In genomic region chr2:118774458-118775133, GRCh38 we compare ENCODE assay signal across 9 cellular contexts.
DNase-seq lines count a peak whose midpoint lies in the region; ATAC-seq lines count a peak whose summit lies in the region.
"Had no signal": no experiment of that assay in that cellular context is flagged by ENCODE, and none has a peak within 500 bp of the region (broad histone marks: within the 10 kb centered on the region; RNA-seq: fewer than 3 reads in every experiment).

No MANE protein-coding gene starts in this region.

- WGBS in right cardiac atrium, result 1% methylated on average over 45 of the region's 45 CpGs

- no peak overlapping the region for H3K27ac ChIP-seq in right cardiac atrium (ENCODE audit: low read length)
- H3K27ac ChIP-seq: neutrophil had no signal

- peak overlapping the region; percentile 43 for H3K4me3 ChIP-seq in right cardiac atrium (ENCODE audit: low read length)

- no peaks in the 10 kb centered on the region for H3K27me3 ChIP-seq in right cardiac atrium (ENCODE audit: control insufficient read depth, insufficient read depth)

- peak; percentile 90 for DNase-seq in DMS 273 (lab: John Stamatoyannopoulos, UW; ENCODE audit: unreplicated experiment)
- peak; percentile 27 for DNase-seq in HuH-7 (ENCODE audit: low spot score)
- DNase-seq in activated naive CD4-positive, alpha-beta T cell treated with anti-CD3 and anti-CD28 coated beads, Interleukin-2, amount 50 U/mL, for 16 hours, result peak; percentile 13
- peak; percentile 48 to 77 (median 75) for DNase-seq in right cardiac atrium
- DNase-seq in renal cortical epithelial cell (ENCODE audit: low read depth), result peak; percentile 1
- DNase-seq in SKM-1 (lab: John Stamatoyannopoulos, UW; ENCODE audit: unreplicated experiment), result no peak
- DNase-seq in effector CD4-positive, alpha-beta T cell, result no peak
- no peak for DNase-seq in NCI-H2029 treated with DMSO at 0.1 percent for 48 hours (lab: John Stamatoyannopoulos, UW)

- ATAC-seq in right cardiac atrium, result peak; percentile 81 to 89

- intact Hi-C loops in right cardiac atrium (cut with DNase I), result no loop called here

- H3K9me3 ChIP-seq in right cardiac atrium (ENCODE audit: control insufficient read depth, low read length), result no peaks in the 10 kb centered on the region
- H3K9me3 ChIP-seq: neutrophil had no signal

- H3K4me1 ChIP-seq in right cardiac atrium (ENCODE audit: control insufficient read depth, insufficient read depth, low read length), result no peaks in the 10 kb centered on the region

Comparison
In these comparisons a context has a peak if more than half of its experiments do, and no peak if none do; other contexts are left out.
1. DNase-seq: peak in DMS 273 (single experiment), HuH-7 (single experiment), activated naive CD4-positive, alpha-beta T cell treated with anti-CD3 and anti-CD28 coated beads, Interleukin-2, amount 50 U/mL, for 16 hours (single experiment), right cardiac atrium (3 of 3) and renal cortical epithelial cell (single experiment); none in SKM-1 (single experiment), effector CD4-positive, alpha-beta T cell (single experiment) and NCI-H2029 treated with DMSO at 0.1 percent for 48 hours (single experiment).